ENCODE assay signal across 8 cellular contexts in the genomic region with DNA sequence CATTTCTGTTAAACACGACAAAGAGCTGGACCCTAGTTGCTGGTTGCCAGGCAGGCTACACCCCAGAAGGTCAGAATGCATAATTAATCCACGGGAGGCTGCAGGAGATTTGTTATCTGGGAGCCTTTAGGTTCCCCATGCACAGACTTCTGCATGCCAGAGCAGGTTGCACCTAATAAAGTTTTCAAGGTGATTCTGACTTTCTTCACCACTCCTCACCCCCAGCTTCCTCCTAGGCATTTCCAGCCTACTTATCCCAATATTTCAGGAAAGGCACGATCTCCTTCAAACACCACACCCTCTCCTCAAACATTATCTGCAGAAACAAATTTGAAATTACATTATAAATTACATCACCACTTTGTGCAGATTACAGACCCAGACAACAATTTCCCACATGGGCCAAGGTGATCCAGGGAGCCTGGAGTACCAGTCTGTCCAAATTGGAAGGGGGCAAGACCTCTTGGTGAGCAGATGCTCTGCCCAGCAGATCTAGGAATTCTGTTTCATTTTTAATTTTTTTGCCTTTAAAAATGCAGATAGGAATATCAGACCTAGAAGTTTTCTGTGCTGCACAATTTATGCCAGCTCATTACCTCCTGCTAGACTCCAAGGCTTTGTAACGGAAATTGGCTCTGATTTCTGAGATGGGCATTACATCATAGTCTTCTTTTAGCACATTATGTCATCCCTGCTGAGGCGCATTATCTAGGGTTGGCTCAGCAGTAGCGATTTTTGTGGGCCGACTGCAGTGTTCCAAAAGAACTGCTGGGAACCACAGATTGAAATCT.
DNase-seq lines count a peak whose midpoint lies in the region; ATAC-seq and TF ChIP-seq lines count a peak whose summit lies in the region.

No MANE protein-coding gene starts in this region.

- intact Hi-C loops in PC-9 (cut with micrococcal nuclease; ENCODE audit: unreplicated experiment): no loop called here

- no peaks in the 10 kb centered on the region for H3K36me3 ChIP-seq in hepatocyte (replicated peaks; ENCODE audit: insufficient read depth, low read depth)
- no peaks in the 10 kb centered on the region for H3K36me3 ChIP-seq in PC-9 (ENCODE audit: low read depth)

- H4K20me1 ChIP-seq in hepatocyte (ENCODE audit: insufficient read depth, poor library complexity, severe bottlenecking): no peaks in the 10 kb centered on the region
- H4K20me1 ChIP-seq in PC-9 (ENCODE audit: insufficient read depth): no peaks in the 10 kb centered on the region

- CTCF ChIA-PET in PC-9 (lab: Charles Lee): no interaction called here

- H3K27me3 ChIP-seq in hepatocyte (no peaks in the 10 kb centered on the region), PC-9 (ENCODE audit: insufficient read depth, low read depth) (no peaks in the 10 kb centered on the region)

- H3K79me2 ChIP-seq in hepatocyte (no peaks in the 10 kb centered on the region), PC-9 (ENCODE audit: low read depth) (no peaks in the 10 kb centered on the region)

- no peaks in the 10 kb centered on the region for H3K4me1 ChIP-seq in hepatocyte (ENCODE audit: insufficient read depth)
- H3K4me1 ChIP-seq in PC-9 (replicated peaks; ENCODE audit: insufficient read depth): no peaks in the 10 kb centered on the region; the same call in 1 of the 2 replicates

- H3K27ac ChIP-seq in hepatocyte (no peak overlapping the region), PC-9 (no peak overlapping the region)

- H3K9me3 ChIP-seq in hepatocyte (ENCODE audit: low read depth) (no peaks in the 10 kb centered on the region), PC-9 (ENCODE audit: insufficient read depth, low read depth) (no peaks in the 10 kb centered on the region)

- 60% methylated on average over 7 of the region's 7 CpGs for WGBS in hepatocyte (ENCODE audit: low lambda C conversion rate, missing lambda C conversion rate)

- H3K9me2 ChIP-seq in hepatocyte (replicated peaks; ENCODE audit: insufficient read depth): no peaks in the 10 kb centered on the region
- H3K9me2 ChIP-seq in PC-9 (ENCODE audit: insufficient read depth): 0 out of 2 replicates have a peak, but pooled peaks cover 5% of the 10 kb centered on the region

- no peaks in the 10 kb centered on the region for H3F3A ChIP-seq in PC-9 (ENCODE audit: insufficient read depth, low read depth)

- TF ChIP-seq CTCF in hepatocyte (IDR thresholded peaks at IDR 0.05; ENCODE audit: poor library complexity) (no peak), PC-9 (conservative IDR thresholded peaks at IDR 0.05) (no peak)

- H2AFZ ChIP-seq in hepatocyte: no peak overlapping the region
- H2AFZ ChIP-seq in PC-9: no peak overlapping the region

- H3K4me3 ChIP-seq in hepatocyte: no peak overlapping the region
- H3K4me3 ChIP-seq in PC-9: no peak overlapping the region

- H3K4me2 ChIP-seq in hepatocyte (no peak overlapping the region), PC-9 (no peak overlapping the region)

- BruUV-seq in PC-9 (replicated peaks; lab: Mats Ljungman, UMichigan): no TSS peak

- ATAC-seq in HG02642 (IDR thresholded peaks at IDR 0.05; ENCODE audit: poor library complexity, unreplicated experiment): no peak
- ATAC-seq in GM19351 (IDR thresholded peaks at IDR 0.05; ENCODE audit: unreplicated experiment): no peak

- POLR2A ChIA-PET in PC-9 (lab: Charles Lee; ENCODE audit: unreplicated experiment): interaction anchor here (1.0 kb wide), 1 partner anchor 111 kb away, joined by 6 read pairs; no protein-coding TSS in a partner anchor

- DNase-seq in LHCN-M2 (ENCODE audit: low read depth) (peak; percentile 68), astrocyte of the hippocampus (ENCODE audit: low read depth, low spot score) (peak; percentile 92), hepatocyte (ENCODE audit: low spot score) (peak; percentile 62), stromal cell of bone marrow (ENCODE audit: low read depth) (peak; percentile 80), GOT3 (lab: John Stamatoyannopoulos, UW) (no peak), PC-9 (no peak)

Comparison
In these comparisons a context has a peak if more than half of its experiments do, and no peak if none do; other contexts are left out.
1. DNase-seq: peak in LHCN-M2 (single experiment), astrocyte of the hippocampus (single experiment), hepatocyte (single experiment) and stromal cell of bone marrow (single experiment); none in GOT3 (single experiment) and PC-9 (0 of 2).